Comparison of ENCODE assay signal across 7 cellular contexts in genomic region chr15:30625436-30626193, GRCh38.
DNase-seq lines count a peak whose midpoint lies in the region; ATAC-seq lines count a peak whose summit lies in the region.
"Not testable (repeated sequence)": the region's sequence is repeated elsewhere in the genome, so short reads cannot be mapped to it uniquely, and the experiment has no call there.

Gene ARHGAP11B, plus strand, starts transcription at chr15:30626128.

- H3K4me3 ChIP-seq in MG63 = peak within 1 kb of the TSS; percentile 85

- not testable (repeated sequence) for H3K36me3 ChIP-seq in MG63

- H3K27ac Mint-ChIP-seq in effector memory CD8-positive, alpha-beta T cell = peak within 1 kb of the TSS; percentile 93 to 95

- ATAC-seq in GM18502 (IDR thresholded peaks at IDR 0.05; ENCODE audit: poor library complexity, unreplicated experiment) (peak; percentile 88), HG02642 (IDR thresholded peaks at IDR 0.05; ENCODE audit: poor library complexity, unreplicated experiment) (peak; percentile 96)
- ATAC-seq in effector memory CD8-positive, alpha-beta T cell (replicated peaks) = peak; percentile 91

- not testable (repeated sequence) for H3K9me3 Mint-ChIP-seq in effector memory CD8-positive, alpha-beta T cell

- DNase-seq in MG63 (peak; percentile 96), left kidney (ENCODE audit: low read depth, low spot score) (peak; percentile 98), smooth muscle cell of the brain vasculature (ENCODE audit: low read depth, low spot score) (peak; percentile 97)
- peak; percentile 94 for DNase-seq in activated CD8-positive, alpha-beta memory T cell treated with anti-CD3 and anti-CD28 coated beads, Interleukin-2, amount 50 U/mL, for 48 hours
- DNase-seq in effector memory CD8-positive, alpha-beta T cell = peak; percentile 94 to 98 (median 95)

- H3K27me3 Mint-ChIP-seq in effector memory CD8-positive, alpha-beta T cell = not testable (repeated sequence)

- H3K4me1 Mint-ChIP-seq in effector memory CD8-positive, alpha-beta T cell (ENCODE audit: low read depth in 2 of 2) = peaks cover 9 to 31% of the 10 kb centered on the region in 2 donors

- H3K27me3 ChIP-seq in MG63 = not testable (repeated sequence)

- peak within 1 kb of the TSS; percentile 76 to 92 for H3K4me3 Mint-ChIP-seq in effector memory CD8-positive, alpha-beta T cell

- H3K36me3 Mint-ChIP-seq in effector memory CD8-positive, alpha-beta T cell (ENCODE audit: insufficient read depth) = peaks cover 12% of the 10 kb centered on the region

- not testable (repeated sequence) for H3K9me3 ChIP-seq in MG63

Comparison
In these comparisons a context has a peak if more than half of its experiments do, and no peak if none do; other contexts are left out.
1. Peak in every context shown above with its lines: DNase-seq, ATAC-seq and H3K4me3 ChIP-seq.